Comparison of ENCODE assay signal across 1 cellular context in the genomic region with DNA sequence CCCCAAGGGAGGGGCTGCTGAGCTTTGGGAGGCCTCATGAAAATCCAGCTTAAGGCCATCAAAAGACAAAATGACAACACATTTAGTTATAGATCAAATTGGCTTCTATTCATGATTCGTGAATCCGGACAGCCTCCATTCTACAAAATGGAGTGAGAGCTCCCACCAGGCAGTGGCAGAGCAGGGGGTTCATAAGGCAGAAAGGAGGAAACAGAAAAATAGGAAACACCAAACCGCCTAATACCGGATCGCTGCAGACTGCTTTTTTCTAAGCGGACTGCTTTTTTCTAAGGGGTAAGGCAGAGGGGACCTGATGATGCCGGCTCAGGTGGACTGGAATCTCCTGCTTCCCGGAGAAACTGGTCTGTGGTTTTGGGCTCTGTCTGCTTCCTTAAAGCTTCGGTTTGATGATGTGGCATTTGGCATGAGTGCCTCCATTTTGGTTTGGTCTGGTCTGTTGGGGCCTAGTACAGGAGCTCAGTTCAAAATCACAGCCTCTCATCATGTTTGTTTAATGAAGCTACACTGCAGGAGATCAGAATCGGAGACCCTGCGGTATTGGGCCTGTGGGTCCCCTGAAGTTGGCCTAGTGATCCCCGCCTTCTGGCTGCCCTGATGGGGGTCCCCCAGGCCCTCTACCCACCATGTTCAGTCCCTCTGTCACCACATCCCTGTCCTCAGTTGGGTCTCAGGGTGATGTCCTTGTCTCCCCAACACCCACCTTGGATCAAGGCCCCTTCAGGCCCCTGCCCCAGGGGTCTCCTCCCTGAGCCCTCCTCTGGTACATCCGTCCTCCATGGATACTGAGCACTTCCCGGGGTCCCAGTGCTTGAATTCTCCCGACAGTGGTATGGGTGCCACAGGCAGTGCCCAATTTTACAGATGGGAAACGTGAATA.
TF ChIP-seq lines count a peak whose summit lies in the region.

No MANE protein-coding gene starts in this region.

TF ChIP-seq in A549, 52 proteins besides CTCF, POLR2A, EP300 and RAD21 (continued from another document):
- TF ChIP-seq, protein P1, sequence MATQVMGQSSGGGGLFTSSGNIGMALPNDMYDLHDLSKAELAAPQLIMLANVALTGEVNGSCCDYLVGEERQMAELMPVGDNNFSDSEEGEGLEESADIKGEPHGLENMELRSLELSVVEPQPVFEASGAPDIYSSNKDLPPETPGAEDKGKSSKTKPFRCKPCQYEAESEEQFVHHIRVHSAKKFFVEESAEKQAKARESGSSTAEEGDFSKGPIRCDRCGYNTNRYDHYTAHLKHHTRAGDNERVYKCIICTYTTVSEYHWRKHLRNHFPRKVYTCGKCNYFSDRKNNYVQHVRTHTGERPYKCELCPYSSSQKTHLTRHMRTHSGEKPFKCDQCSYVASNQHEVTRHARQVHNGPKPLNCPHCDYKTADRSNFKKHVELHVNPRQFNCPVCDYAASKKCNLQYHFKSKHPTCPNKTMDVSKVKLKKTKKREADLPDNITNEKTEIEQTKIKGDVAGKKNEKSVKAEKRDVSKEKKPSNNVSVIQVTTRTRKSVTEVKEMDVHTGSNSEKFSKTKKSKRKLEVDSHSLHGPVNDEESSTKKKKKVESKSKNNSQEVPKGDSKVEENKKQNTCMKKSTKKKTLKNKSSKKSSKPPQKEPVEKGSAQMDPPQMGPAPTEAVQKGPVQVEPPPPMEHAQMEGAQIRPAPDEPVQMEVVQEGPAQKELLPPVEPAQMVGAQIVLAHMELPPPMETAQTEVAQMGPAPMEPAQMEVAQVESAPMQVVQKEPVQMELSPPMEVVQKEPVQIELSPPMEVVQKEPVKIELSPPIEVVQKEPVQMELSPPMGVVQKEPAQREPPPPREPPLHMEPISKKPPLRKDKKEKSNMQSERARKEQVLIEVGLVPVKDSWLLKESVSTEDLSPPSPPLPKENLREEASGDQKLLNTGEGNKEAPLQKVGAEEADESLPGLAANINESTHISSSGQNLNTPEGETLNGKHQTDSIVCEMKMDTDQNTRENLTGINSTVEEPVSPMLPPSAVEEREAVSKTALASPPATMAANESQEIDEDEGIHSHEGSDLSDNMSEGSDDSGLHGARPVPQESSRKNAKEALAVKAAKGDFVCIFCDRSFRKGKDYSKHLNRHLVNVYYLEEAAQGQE (IDR thresholded peaks at IDR 0.05) = peak; percentile 21; the same call in 1 of the 2 replicates
- TF ChIP-seq TFCP2L1 (CRISPR knock-in tag; IDR thresholded peaks at IDR 0.05) = peak; percentile 99
- no peak for TF ChIP-seq SREBF2 (IDR thresholded peaks at IDR 0.05)
- TF ChIP-seq FOXS1 (CRISPR knock-in tag; IDR thresholded peaks at IDR 0.05) = peak; percentile 100
- TF ChIP-seq HEYL (CRISPR knock-in tag; IDR thresholded peaks at IDR 0.05) = peak; percentile 100
- no peak for TF ChIP-seq MYC (IDR thresholded peaks at IDR 0.05; ENCODE audit: borderline replicate concordance, low read length)
- TF ChIP-seq, protein P2, sequence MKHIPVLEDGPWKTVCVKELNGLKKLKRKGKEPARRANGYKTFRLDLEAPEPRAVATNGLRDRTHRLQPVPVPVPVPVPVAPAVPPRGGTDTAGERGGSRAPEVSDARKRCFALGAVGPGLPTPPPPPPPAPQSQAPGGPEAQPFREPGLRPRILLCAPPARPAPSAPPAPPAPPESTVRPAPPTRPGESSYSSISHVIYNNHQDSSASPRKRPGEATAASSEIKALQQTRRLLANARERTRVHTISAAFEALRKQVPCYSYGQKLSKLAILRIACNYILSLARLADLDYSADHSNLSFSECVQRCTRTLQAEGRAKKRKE (CRISPR knock-in tag; IDR thresholded peaks at IDR 0.05; ENCODE audit: low read depth) = peak; percentile 100
- TF ChIP-seq, protein P3, sequence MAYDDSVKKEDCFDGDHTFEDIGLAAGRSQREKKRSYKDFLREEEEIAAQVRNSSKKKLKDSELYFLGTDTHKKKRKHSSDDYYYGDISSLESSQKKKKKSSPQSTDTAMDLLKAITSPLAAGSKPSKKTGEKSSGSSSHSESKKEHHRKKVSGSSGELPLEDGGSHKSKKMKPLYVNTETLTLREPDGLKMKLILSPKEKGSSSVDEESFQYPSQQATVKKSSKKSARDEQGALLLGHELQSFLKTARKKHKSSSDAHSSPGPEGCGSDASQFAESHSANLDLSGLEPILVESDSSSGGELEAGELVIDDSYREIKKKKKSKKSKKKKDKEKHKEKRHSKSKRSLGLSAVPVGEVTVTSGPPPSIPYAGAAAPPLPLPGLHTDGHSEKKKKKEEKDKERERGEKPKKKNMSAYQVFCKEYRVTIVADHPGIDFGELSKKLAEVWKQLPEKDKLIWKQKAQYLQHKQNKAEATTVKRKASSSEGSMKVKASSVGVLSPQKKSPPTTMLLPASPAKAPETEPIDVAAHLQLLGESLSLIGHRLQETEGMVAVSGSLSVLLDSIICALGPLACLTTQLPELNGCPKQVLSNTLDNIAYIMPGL (CRISPR knock-in tag; IDR thresholded peaks at IDR 0.05; ENCODE audit: borderline replicate concordance) = peak; percentile 100
- no peak for TF ChIP-seq BHLHE40 (IDR thresholded peaks at IDR 0.05; ENCODE audit: low read depth, low read length)
- TF ChIP-seq, protein P4, sequence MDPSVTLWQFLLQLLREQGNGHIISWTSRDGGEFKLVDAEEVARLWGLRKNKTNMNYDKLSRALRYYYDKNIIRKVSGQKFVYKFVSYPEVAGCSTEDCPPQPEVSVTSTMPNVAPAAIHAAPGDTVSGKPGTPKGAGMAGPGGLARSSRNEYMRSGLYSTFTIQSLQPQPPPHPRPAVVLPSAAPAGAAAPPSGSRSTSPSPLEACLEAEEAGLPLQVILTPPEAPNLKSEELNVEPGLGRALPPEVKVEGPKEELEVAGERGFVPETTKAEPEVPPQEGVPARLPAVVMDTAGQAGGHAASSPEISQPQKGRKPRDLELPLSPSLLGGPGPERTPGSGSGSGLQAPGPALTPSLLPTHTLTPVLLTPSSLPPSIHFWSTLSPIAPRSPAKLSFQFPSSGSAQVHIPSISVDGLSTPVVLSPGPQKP (IDR thresholded peaks at IDR 0.05; ENCODE audit: low read depth, low read length) = no peak
- TF ChIP-seq, protein P5, sequence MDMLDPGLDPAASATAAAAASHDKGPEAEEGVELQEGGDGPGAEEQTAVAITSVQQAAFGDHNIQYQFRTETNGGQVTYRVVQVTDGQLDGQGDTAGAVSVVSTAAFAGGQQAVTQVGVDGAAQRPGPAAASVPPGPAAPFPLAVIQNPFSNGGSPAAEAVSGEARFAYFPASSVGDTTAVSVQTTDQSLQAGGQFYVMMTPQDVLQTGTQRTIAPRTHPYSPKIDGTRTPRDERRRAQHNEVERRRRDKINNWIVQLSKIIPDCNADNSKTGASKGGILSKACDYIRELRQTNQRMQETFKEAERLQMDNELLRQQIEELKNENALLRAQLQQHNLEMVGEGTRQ (IDR thresholded peaks at IDR 0.05) = no peak
- no peak for TF ChIP-seq JUNB (IDR thresholded peaks at IDR 0.05)
- TF ChIP-seq, protein P6, sequence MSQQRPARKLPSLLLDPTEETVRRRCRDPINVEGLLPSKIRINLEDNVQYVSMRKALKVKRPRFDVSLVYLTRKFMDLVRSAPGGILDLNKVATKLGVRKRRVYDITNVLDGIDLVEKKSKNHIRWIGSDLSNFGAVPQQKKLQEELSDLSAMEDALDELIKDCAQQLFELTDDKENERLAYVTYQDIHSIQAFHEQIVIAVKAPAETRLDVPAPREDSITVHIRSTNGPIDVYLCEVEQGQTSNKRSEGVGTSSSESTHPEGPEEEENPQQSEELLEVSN (IDR thresholded peaks at IDR 0.05; ENCODE audit: borderline replicate concordance, low read depth) = no peak; the same call in 1 of the 2 replicates
- TF ChIP-seq ZFP36 (IDR thresholded peaks at IDR 0.05; ENCODE audit: borderline replicate concordance, partially characterized antibody) = no peak
- no peak; the same call in 1 of the 2 replicates for TF ChIP-seq GATA3 (IDR thresholded peaks at IDR 0.05; ENCODE audit: borderline replicate concordance)
- TF ChIP-seq, protein P7, sequence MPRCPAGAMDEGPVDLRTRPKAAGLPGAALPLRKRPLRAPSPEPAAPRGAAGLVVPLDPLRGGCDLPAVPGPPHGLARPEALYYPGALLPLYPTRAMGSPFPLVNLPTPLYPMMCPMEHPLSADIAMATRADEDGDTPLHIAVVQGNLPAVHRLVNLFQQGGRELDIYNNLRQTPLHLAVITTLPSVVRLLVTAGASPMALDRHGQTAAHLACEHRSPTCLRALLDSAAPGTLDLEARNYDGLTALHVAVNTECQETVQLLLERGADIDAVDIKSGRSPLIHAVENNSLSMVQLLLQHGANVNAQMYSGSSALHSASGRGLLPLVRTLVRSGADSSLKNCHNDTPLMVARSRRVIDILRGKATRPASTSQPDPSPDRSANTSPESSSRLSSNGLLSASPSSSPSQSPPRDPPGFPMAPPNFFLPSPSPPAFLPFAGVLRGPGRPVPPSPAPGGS (IDR thresholded peaks at IDR 0.05) = no peak
- TF ChIP-seq HOXB5 (CRISPR knock-in tag; IDR thresholded peaks at IDR 0.05) = peak; percentile 100
- TF ChIP-seq KDM5A (IDR thresholded peaks at IDR 0.05) = no peak
- no peak; a peak in 2 of 5 replicates for TF ChIP-seq JUN (IDR thresholded peaks at IDR 0.05)
- TF ChIP-seq CBX2 (IDR thresholded peaks at IDR 0.05; ENCODE audit: borderline replicate concordance, low read depth) = no peak
- no peak for TF ChIP-seq KDM1A (IDR thresholded peaks at IDR 0.05; ENCODE audit: low read depth)
- TF ChIP-seq TP53 (CRISPR knock-in tag; IDR thresholded peaks at IDR 0.05) = peak; percentile 100
- peak; percentile 98 for TF ChIP-seq NPAS2 (CRISPR knock-in tag; IDR thresholded peaks at IDR 0.05; ENCODE audit: borderline replicate concordance)
- no peak for TF ChIP-seq MAFK (IDR thresholded peaks at IDR 0.05; ENCODE audit: partially characterized antibody)
- no peak for TF ChIP-seq FOSL2 (IDR thresholded peaks at IDR 0.05)
- TF ChIP-seq FOSL2 (CRISPR knock-in tag; IDR thresholded peaks at IDR 0.05) = peak; percentile 86
- no peak for TF ChIP-seq MAZ (IDR thresholded peaks at IDR 0.05; ENCODE audit: borderline replicate concordance, low read depth, low read length)
- peak; percentile 100 for TF ChIP-seq HOXB13 (CRISPR knock-in tag; IDR thresholded peaks at IDR 0.05; ENCODE audit: low read depth)
- peak; percentile 100 for TF ChIP-seq EHF (CRISPR knock-in tag; IDR thresholded peaks at IDR 0.05)
- no peak for TF ChIP-seq PHF8 (IDR thresholded peaks at IDR 0.05; ENCODE audit: borderline replicate concordance, low read depth)
- TF ChIP-seq, protein P8, sequence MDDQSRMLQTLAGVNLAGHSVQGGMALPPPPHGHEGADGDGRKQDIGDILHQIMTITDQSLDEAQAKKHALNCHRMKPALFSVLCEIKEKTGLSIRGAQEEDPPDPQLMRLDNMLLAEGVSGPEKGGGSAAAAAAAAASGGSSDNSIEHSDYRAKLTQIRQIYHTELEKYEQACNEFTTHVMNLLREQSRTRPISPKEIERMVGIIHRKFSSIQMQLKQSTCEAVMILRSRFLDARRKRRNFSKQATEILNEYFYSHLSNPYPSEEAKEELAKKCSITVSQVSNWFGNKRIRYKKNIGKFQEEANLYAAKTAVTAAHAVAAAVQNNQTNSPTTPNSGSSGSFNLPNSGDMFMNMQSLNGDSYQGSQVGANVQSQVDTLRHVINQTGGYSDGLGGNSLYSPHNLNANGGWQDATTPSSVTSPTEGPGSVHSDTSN (IDR thresholded peaks at IDR 0.05) = no peak
